In genomic region chr3:182139627-182140357, GRCh38 we compare ENCODE assay signal across 22 cellular contexts.
A peak's percentile ranks its signal among the peaks of the same experiment; 100 is the strongest.
DNase-seq lines count a peak whose midpoint lies in the region; ATAC-seq and TF ChIP-seq lines count a peak whose summit lies in the region.
"Had no signal": no experiment of that assay in that cellular context is flagged by ENCODE, and none has a peak within 500 bp of the region (broad histone marks: within the 10 kb centered on the region; RNA-seq: fewer than 3 reads in every experiment).

No MANE protein-coding gene starts in this region.

- TF ChIP-seq RAD21 in SK-N-SH (IDR thresholded peaks at IDR 0.05; ENCODE audit: low read length) = no peak

- peak; percentile 22 for TF ChIP-seq CTCF in SK-N-SH (IDR thresholded peaks at IDR 0.05)
- no peak for TF ChIP-seq CTCF in tibial artery (IDR thresholded peaks at IDR 0.05)
- TF ChIP-seq CTCF in GM10266 (IDR thresholded peaks at IDR 0.05; ENCODE audit: control insufficient read depth, insufficient read depth, low read depth, missing control alignments) = no peak

- H2AFZ ChIP-seq in SK-N-SH (ENCODE audit: low read depth) = no peak overlapping the region

- no peak for ATAC-seq in SK-N-SH treated with all-trans-retinoic acid at 6 μM for 48 hours
- ATAC-seq: naive thymus-derived CD8-positive, alpha-beta T cell; stimulated activated naive CD8-positive, alpha-beta T cell treated with anti-CD3 and anti-CD28 coated beads, Interleukin-15, amount 100 ng/mL, for 72 hours had no signal

- POLR2A ChIA-PET in SK-N-SH (lab: Yijun Ruan, JAX) = no interaction called here

- no peak overlapping the region for H3K4me2 ChIP-seq in SK-N-SH

- no peaks in the 10 kb centered on the region for H3K9me2 ChIP-seq in SK-N-SH

- no peak overlapping the region for H3K9ac ChIP-seq in SK-N-SH

- WGBS in SK-N-SH (ENCODE audit: low lambda C conversion rate) = 74% methylated on average over 7 of the region's 7 CpGs

- H3F3A ChIP-seq in SK-N-SH (replicated peaks; ENCODE audit: insufficient read depth) = no peaks in the 10 kb centered on the region

- no peaks in the 10 kb centered on the region for H3K36me3 ChIP-seq in SK-N-SH (replicated peaks in 1 of 2; ENCODE audit: control insufficient read depth in 1 of 2, insufficient read depth in 2 of 2, low read length in 1 of 2)
- H3K36me3 ChIP-seq in tibial artery = no peaks in the 10 kb centered on the region

- CTCF ChIA-PET in SK-N-SH (lab: Yijun Ruan, JAX) = no interaction called here

- no peaks in the 10 kb centered on the region for H4K20me1 ChIP-seq in SK-N-SH (ENCODE audit: insufficient read depth)

- intact Hi-C loops in tibial artery (cut with DNase I; ENCODE audit: low total_unique reads) = no loop called here

- H3K27ac ChIP-seq in SK-N-SH (ENCODE audit: low read depth in 2 of 2, low read length in 1 of 2) (no peak overlapping the region), tibial artery (no peak overlapping the region)
- H3K27ac ChIP-seq: HL-60 had no signal

- no peaks in the 10 kb centered on the region for H3K27me3 ChIP-seq in SK-N-SH (ENCODE audit: insufficient read depth)
- H3K27me3 ChIP-seq in tibial artery = no peaks in the 10 kb centered on the region

- no peaks in the 10 kb centered on the region for H3K4me1 ChIP-seq in SK-N-SH (ENCODE audit: control insufficient read depth in 1 of 2, insufficient read depth in 2 of 2, low read depth in 1 of 2, low read length in 1 of 2)
- H3K4me1 ChIP-seq in tibial artery = no peaks in the 10 kb centered on the region

- H3K4me3 ChIP-seq in SK-N-SH (ENCODE audit: low read depth in 2 of 2, low read length in 1 of 2) (no peak overlapping the region), tibial artery (no peak overlapping the region)
- H3K4me3 ChIP-seq: lung had no signal

- H3K9me3 ChIP-seq in SK-N-SH (no peaks in the 10 kb centered on the region), tibial artery (no peaks in the 10 kb centered on the region)

- no peaks in the 10 kb centered on the region for H3K79me2 ChIP-seq in SK-N-SH (ENCODE audit: insufficient read depth)

- TF ChIP-seq EP300 in SK-N-SH (IDR thresholded peaks at IDR 0.05; ENCODE audit: borderline replicate concordance in 1 of 2, low read depth in 1 of 2, low read length in 1 of 2) = no peak

- DNase-seq in SK-N-SH = no peak
- DNase-seq in NCI-H510A treated with DMSO at 0.1 percent for 48 hours (lab: John Stamatoyannopoulos, UW) = peak; percentile 58
- DNase-seq in iPS DF 19.7 (ENCODE audit: low read depth, low spot score) = peak; percentile 78
- no peak for DNase-seq in tibial artery
- DNase-seq in GM10266 (ENCODE audit: extremely low spot score) = no peak
- no peak for DNase-seq in pons (ENCODE audit: low spot score)
- no peak for DNase-seq in NCI-H1105 treated with DMSO at 0.1 percent for 48 hours (lab: John Stamatoyannopoulos, UW)
- DNase-seq: activated CD4-positive, alpha-beta T cell treated with anti-CD3 and anti-CD28 coated beads for 1 hour; activated gamma-delta T cell treated with Interleukin-2 at 50 U/mL for 16 hours; anterior cingulate cortex; CD4-positive, CD25-positive, alpha-beta regulatory T cell; cerebellar nuclear complex; EL; KBM-7; naive thymus-derived CD8-positive, alpha-beta T cell; NCI-H2029; SHP77 treated with DMSO at 0.1 percent for 48 hours; stimulated activated naive CD8-positive, alpha-beta T cell treated with anti-CD3 and anti-CD28 coated beads, Interleukin-15, amount 100 ng/mL, for 72 hours; T-helper 2 cell had no signal

TF ChIP-seq in SK-N-SH, 30 proteins besides CTCF, POLR2A, EP300 and RAD21:
- TF ChIP-seq SIN3A (IDR thresholded peaks at IDR 0.05; ENCODE audit: borderline replicate concordance, low read depth, low read length) = no peak
- no peak for TF ChIP-seq FOSL2 (IDR thresholded peaks at IDR 0.05; ENCODE audit: borderline replicate concordance, low read depth)
- no peak for TF ChIP-seq RCOR1 (IDR thresholded peaks at IDR 0.05; ENCODE audit: low read length)
- no peak for TF ChIP-seq MAX (IDR thresholded peaks at IDR 0.05; ENCODE audit: low read depth)
- no peak for TF ChIP-seq ZBTB33 (IDR thresholded peaks at IDR 0.05; ENCODE audit: borderline replicate concordance, low read depth)
- TF ChIP-seq JUND (IDR thresholded peaks at IDR 0.05) = no peak
- TF ChIP-seq ELF1 (IDR thresholded peaks at IDR 0.05) = no peak
- TF ChIP-seq USF1 (IDR thresholded peaks at IDR 0.05; ENCODE audit: borderline replicate concordance, low read depth) = no peak
- no peak for TF ChIP-seq NRF1 (IDR thresholded peaks at IDR 0.05; ENCODE audit: low read depth, low read length)
- no peak for TF ChIP-seq RXRA (IDR thresholded peaks at IDR 0.05; ENCODE audit: borderline replicate concordance, low read depth)
- TF ChIP-seq RFX5 (IDR thresholded peaks at IDR 0.05; ENCODE audit: low read length) = no peak

TF ChIP-seq in SK-N-SH treated with all-trans-retinoic acid at 6 μM for 48 hours, 23 proteins besides CTCF, POLR2A, EP300 and RAD21 (continues in another document):
- no peak for TF ChIP-seq ZC3H10 (CRISPR knock-in tag; IDR thresholded peaks at IDR 0.05)
- no peak for TF ChIP-seq OSR1 (CRISPR knock-in tag; IDR thresholded peaks at IDR 0.05)
- TF ChIP-seq ZNF70 (CRISPR knock-in tag; IDR thresholded peaks at IDR 0.05) = no peak
- TF ChIP-seq ARNTL (CRISPR knock-in tag; IDR thresholded peaks at IDR 0.05; ENCODE audit: borderline replicate concordance, low read depth) = no peak
- no peak for TF ChIP-seq POU6F1 (CRISPR knock-in tag; IDR thresholded peaks at IDR 0.05; ENCODE audit: borderline replicate concordance, low read depth)
- no peak for TF ChIP-seq CSRNP3 (CRISPR knock-in tag; IDR thresholded peaks at IDR 0.05)
- TF ChIP-seq ZFP3 (CRISPR knock-in tag; IDR thresholded peaks at IDR 0.05) = no peak
- TF ChIP-seq ESRRG (CRISPR knock-in tag; IDR thresholded peaks at IDR 0.05) = no peak
- no peak for TF ChIP-seq BACH2 (CRISPR knock-in tag; IDR thresholded peaks at IDR 0.05; ENCODE audit: borderline replicate concordance)
- no peak for TF ChIP-seq CREB5 (CRISPR knock-in tag; IDR thresholded peaks at IDR 0.05; ENCODE audit: low read depth)
- no peak for TF ChIP-seq PPARA (CRISPR knock-in tag; IDR thresholded peaks at IDR 0.05; ENCODE audit: borderline replicate concordance)
- no peak for TF ChIP-seq TSHZ2 (CRISPR knock-in tag; IDR thresholded peaks at IDR 0.05)
- TF ChIP-seq TOX (CRISPR knock-in tag; IDR thresholded peaks at IDR 0.05; ENCODE audit: borderline replicate concordance) = no peak

Comparison
In these comparisons a context has a peak if more than half of its experiments do, and no peak if none do; other contexts are left out.
1. DNase-seq: peak in NCI-H510A treated with DMSO at 0.1 percent for 48 hours (single experiment) and iPS DF 19.7 (single experiment); none in SK-N-SH (single experiment), tibial artery (0 of 2), GM10266 (single experiment), pons (single experiment) and NCI-H1105 treated with DMSO at 0.1 percent for 48 hours (single experiment).